28 cellular contexts compared by ENCODE assay signal in the genomic region with DNA sequence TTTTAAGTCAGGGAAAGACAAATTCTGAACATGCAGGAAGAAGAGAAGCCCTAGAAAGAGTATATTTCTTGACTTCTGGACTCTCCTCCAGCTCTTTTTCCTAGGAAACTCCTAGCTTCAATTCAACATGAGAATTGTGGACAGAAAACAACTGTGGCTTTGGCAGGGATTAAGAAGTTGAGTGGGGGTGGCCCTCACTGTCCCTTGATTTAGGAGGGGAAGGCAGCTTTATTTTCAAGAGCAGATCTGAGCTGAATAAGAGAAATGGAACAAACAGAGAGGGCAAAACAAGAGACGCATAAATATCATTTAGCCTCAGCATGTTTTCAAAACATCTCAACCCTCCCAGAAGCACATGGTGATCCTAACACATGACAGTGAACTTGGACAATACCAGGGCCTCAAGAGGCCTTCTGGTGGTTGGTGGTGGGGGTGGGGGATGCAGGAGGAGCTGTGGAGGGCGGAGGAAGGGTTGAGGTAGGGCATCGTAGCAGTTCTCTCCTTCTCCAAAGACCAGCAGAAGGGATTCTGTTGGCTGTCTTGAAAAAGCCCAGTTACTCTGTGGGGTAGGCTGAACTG. TPM values are rescaled to one million over a fixed set of nuclear protein-coding genes. Genes with fewer than 3 reads are reported as not detected.
DNase-seq lines count a peak whose midpoint lies in the region; ATAC-seq and TF ChIP-seq lines count a peak whose summit lies in the region.
"Had no signal": no experiment of that assay in that cellular context is flagged by ENCODE, and none has a peak within 500 bp of the region (broad histone marks: within the 10 kb centered on the region; RNA-seq: fewer than 3 reads in every experiment).

No MANE protein-coding gene starts in this region.

- H3K27me3 Mint-ChIP-seq in CD4-positive, alpha-beta T cell = no peaks in the 10 kb centered on the region
- H3K27me3 Mint-ChIP-seq in activated naive CD8-positive, alpha-beta T cell treated with anti-CD3 and anti-CD28 coated beads, Interleukin-2, amount 10 ng/mL, durations not matched to agents 7 days and 5 days = peaks cover 2% of the 10 kb centered on the region
- peaks cover 0 to 7% of the 10 kb centered on the region in 2 donors for H3K27me3 Mint-ChIP-seq in natural killer cell (ENCODE audit: low read depth in 2 of 2)

- ATAC-seq in CD4-positive, alpha-beta T cell (ENCODE audit: poor library complexity) = no peak
- no peak for ATAC-seq in activated naive CD8-positive, alpha-beta T cell treated with anti-CD3 and anti-CD28 coated beads, Interleukin-2, amount 10 ng/mL, durations not matched to agents 7 days and 5 days (ENCODE audit: low read depth)
- no peak for ATAC-seq in natural killer cell
- ATAC-seq in HG03039 (IDR thresholded peaks at IDR 0.05; ENCODE audit: unreplicated experiment) = no peak
- ATAC-seq in lower lobe of right lung = no peak
- ATAC-seq: left colon, WTC11 had no signal

- peak overlapping the region; percentile 34 for H3K4me2 ChIP-seq in BLaER1
- H3K4me2 ChIP-seq: KMS-11, SK-N-SH had no signal

- H3K4me3 ChIP-seq in BLaER1 (no peak overlapping the region), lower lobe of right lung (no peak overlapping the region), brain microvascular endothelial cell (ENCODE audit: low read depth, low read length) (no peak overlapping the region)
- H3K4me3 ChIP-seq: cardiac muscle cell, prostate gland, skin epidermis, tibial artery had no signal

- H3K4me1 ChIP-seq in BLaER1 = peaks cover 40% of the 10 kb centered on the region
- H3K4me1 ChIP-seq in lower lobe of right lung = peaks cover 21% of the 10 kb centered on the region
- H3K4me1 ChIP-seq: prostate gland, tibial artery had no signal

- H3K27me3 ChIP-seq in BLaER1 (no peaks in the 10 kb centered on the region), lower lobe of right lung (ENCODE audit: low read depth) (no peaks in the 10 kb centered on the region), brain microvascular endothelial cell (replicated peaks) (peaks cover 18% of the 10 kb centered on the region)
- no peaks in the 10 kb centered on the region for H3K27me3 ChIP-seq in CD4-positive, alpha-beta T cell (ENCODE audit: control insufficient read depth, insufficient read depth, low read length)

- no peak for DNase-seq in CD4-positive, alpha-beta T cell
- DNase-seq in activated naive CD8-positive, alpha-beta T cell treated with anti-CD3 and anti-CD28 coated beads, Interleukin-2, amount 10 ng/mL, durations not matched to agents 7 days and 5 days = no peak
- DNase-seq in natural killer cell (no peak), lower lobe of right lung (no peak), brain microvascular endothelial cell (no peak), dedifferentiated amniotic fluid mesenchymal stem cell (ENCODE audit: extremely low spot score) (no peak)
- DNase-seq: activated CD8-positive, alpha-beta memory T cell treated with anti-CD3 and anti-CD28 coated beads for 24 hours; amygdala; HCEC 1CT; left colon; MV-4-11; NCI-H187; NCI-H69; SK-N-SH; stimulated activated CD4-positive, alpha-beta T cell treated with anti-CD3 and anti-CD28 coated beads, Interleukin-2, amount 100 ng/mL, for 24 hours; stimulated activated naive CD4-positive, alpha-beta T cell; T1000; tibial artery had no signal

- H3K36me3 Mint-ChIP-seq in CD4-positive, alpha-beta T cell (ENCODE audit: low read depth) = no peaks in the 10 kb centered on the region
- peaks cover 8% of the 10 kb centered on the region for H3K36me3 Mint-ChIP-seq in activated naive CD8-positive, alpha-beta T cell treated with anti-CD3 and anti-CD28 coated beads, Interleukin-2, amount 10 ng/mL, durations not matched to agents 7 days and 5 days
- no peaks in the 10 kb centered on the region for H3K36me3 Mint-ChIP-seq in natural killer cell
- H3K36me3 Mint-ChIP-seq: WTC11 had no signal

- no peak for TF ChIP-seq CTCF in CD4-positive, alpha-beta T cell (IDR thresholded peaks at IDR 0.05)
- TF ChIP-seq CTCF in natural killer cell (IDR thresholded peaks at IDR 0.05) (no peak), lower lobe of right lung (IDR thresholded peaks at IDR 0.05) (no peak), brain microvascular endothelial cell (IDR thresholded peaks at IDR 0.05; ENCODE audit: low read depth, low read length, missing control alignments) (no peak)

- no peaks in the 10 kb centered on the region for H4K20me1 ChIP-seq in BLaER1

- POLR2A ChIA-PET in CD4-positive, alpha-beta T cell (lab: Charles Lee) = interaction anchor here (0.9 to 6.7 kb wide), 6 partner anchors 9 to 41 kb away, joined by 3 to 146 read pairs (median 8); partner anchors contain the start of gene TAGAP
- POLR2A ChIA-PET in activated naive CD8-positive, alpha-beta T cell treated with anti-CD3 and anti-CD28 coated beads, Interleukin-2, amount 10 ng/mL, durations not matched to agents 7 days and 5 days (lab: Charles Lee) = interaction anchor here (4.4 to 16.6 kb wide), 3 partner anchors 12 to 41 kb away, joined by 25 to 312 read pairs (median 50); partner anchors contain the start of gene TAGAP

- H3K9ac ChIP-seq in BLaER1 = no peak overlapping the region
- H3K9ac ChIP-seq: KMS-11, SK-N-SH had no signal

- no peaks in the 10 kb centered on the region for H3K9me3 ChIP-seq in BLaER1
- H3K9me3 ChIP-seq in CD4-positive, alpha-beta T cell (ENCODE audit: control insufficient read depth, low read length) = no peaks in the 10 kb centered on the region
- no peaks in the 10 kb centered on the region for H3K9me3 ChIP-seq in lower lobe of right lung
- H3K9me3 ChIP-seq: prostate gland, SK-N-SH, tibial artery had no signal

- no peaks in the 10 kb centered on the region for H3K36me3 ChIP-seq in BLaER1
- H3K36me3 ChIP-seq in lower lobe of right lung = no peaks in the 10 kb centered on the region
- H3K36me3 ChIP-seq in brain microvascular endothelial cell (replicated peaks) = no peaks in the 10 kb centered on the region
- H3K36me3 ChIP-seq: cardiac muscle cell, prostate gland, tibial artery had no signal

- H3K27ac Mint-ChIP-seq in CD4-positive, alpha-beta T cell = peak overlapping the region; percentile 96
- peak overlapping the region; percentile 8 for H3K27ac Mint-ChIP-seq in activated naive CD8-positive, alpha-beta T cell treated with anti-CD3 and anti-CD28 coated beads, Interleukin-2, amount 10 ng/mL, durations not matched to agents 7 days and 5 days
- peak overlapping the region; percentile 94 to 99 for H3K27ac Mint-ChIP-seq in natural killer cell
- H3K27ac Mint-ChIP-seq: WTC11 had no signal

- H3K4me1 Mint-ChIP-seq in CD4-positive, alpha-beta T cell (ENCODE audit: low read depth) = peaks cover 78% of the 10 kb centered on the region
- peaks cover 53% of the 10 kb centered on the region for H3K4me1 Mint-ChIP-seq in activated naive CD8-positive, alpha-beta T cell treated with anti-CD3 and anti-CD28 coated beads, Interleukin-2, amount 10 ng/mL, durations not matched to agents 7 days and 5 days
- peaks cover 50 to 51% of the 10 kb centered on the region in 2 donors for H3K4me1 Mint-ChIP-seq in natural killer cell

- H3K4me3 Mint-ChIP-seq in CD4-positive, alpha-beta T cell = no peak overlapping the region
- H3K4me3 Mint-ChIP-seq in activated naive CD8-positive, alpha-beta T cell treated with anti-CD3 and anti-CD28 coated beads, Interleukin-2, amount 10 ng/mL, durations not matched to agents 7 days and 5 days = no peak overlapping the region
- H3K4me3 Mint-ChIP-seq in natural killer cell = no peak overlapping the region
- H3K4me3 Mint-ChIP-seq: dendritic cell treated with granulocyte-macrophage colony-stimulating factor and Interleukin-4, amounts not matched to agents 40 ng/mL and 50 ng/mL, for 4 days; WTC11 had no signal

- no peak overlapping the region for H3K27ac ChIP-seq in BLaER1
- H3K27ac ChIP-seq in CD4-positive, alpha-beta T cell (ENCODE audit: low read depth, low read length) = no peak overlapping the region
- no peak overlapping the region for H3K27ac ChIP-seq in lower lobe of right lung
- no peak overlapping the region for H3K27ac ChIP-seq in brain microvascular endothelial cell
- H3K27ac ChIP-seq: cardiac muscle cell, KMS-11, tibial artery had no signal

- intact Hi-C loops in CD4-positive, alpha-beta T cell (cut with DNase I, micrococcal nuclease) = loop anchor here in 1 of 2 experiments (2.0 kb wide), 1 partner anchor 29 kb away; no protein-coding TSS in a partner anchor
- intact Hi-C loops in natural killer cell (cut with micrococcal nuclease) (no loop called here), lower lobe of right lung (cut with DNase I) (no loop called here)

- no peaks in the 10 kb centered on the region for H3K9me3 Mint-ChIP-seq in CD4-positive, alpha-beta T cell
- H3K9me3 Mint-ChIP-seq in activated naive CD8-positive, alpha-beta T cell treated with anti-CD3 and anti-CD28 coated beads, Interleukin-2, amount 10 ng/mL, durations not matched to agents 7 days and 5 days = no peaks in the 10 kb centered on the region
- H3K9me3 Mint-ChIP-seq in natural killer cell = no peaks in the 10 kb centered on the region
- H3K9me3 Mint-ChIP-seq: dendritic cell treated with granulocyte-macrophage colony-stimulating factor and Interleukin-4, amounts not matched to agents 40 ng/mL and 50 ng/mL, for 4 days; WTC11 had no signal

- in situ Hi-C loops in brain microvascular endothelial cell (cut with HindIII; ENCODE audit: low pct_ligation_motif_present, low sequenced_read_pairs) = no loop called here

- CTCF ChIA-PET in CD4-positive, alpha-beta T cell (lab: Charles Lee) = interaction anchor here (0.8 to 4.4 kb wide), 5 partner anchors 24 to 69 kb away, joined by 3 to 17 read pairs (median 6); no protein-coding TSS in a partner anchor

RNA-seq across cellular contexts. Expression of gene TAGAP, which starts 21.0 kb away (rescaled TPM):
- 100 to 1,000 TPM; 245 to 261 TPM for total RNA-seq in CD4-positive, alpha-beta T cell
- total RNA-seq in activated naive CD8-positive, alpha-beta T cell treated with anti-CD3 and anti-CD28 coated beads, Interleukin-2, amount 10 ng/mL, durations not matched to agents 7 days and 5 days = 100 to 1,000 TPM; 106 to 112 TPM
- 100 to 1,000 TPM; 139 to 291 (median 178) TPM for total RNA-seq in natural killer cell
- 17.1 TPM for total RNA-seq in lower lobe of right lung
- total RNA-seq: cardiac muscle cell, endothelial cell of umbilical vein, HT1080 had no signal

Comparison
In these comparisons a context has a peak if more than half of its experiments do, and no peak if none do; other contexts are left out.
1. H3K27ac Mint-ChIP-seq: peak in every context shown above with its lines; median percentile 96 in natural killer cell; 96 in CD4-positive, alpha-beta T cell; 8 in activated naive CD8-positive, alpha-beta T cell treated with anti-CD3 and anti-CD28 coated beads, Interleukin-2, amount 10 ng/mL, durations not matched to agents 7 days and 5 days.